In genomic region chr18:48347756-48348326, GRCh38 we compare ENCODE assay signal across 36 cellular contexts.
"Had no signal": no experiment of that assay in that cellular context is flagged by ENCODE, and none has a peak within 500 bp of the region (broad histone marks: within the 10 kb centered on the region; RNA-seq: fewer than 3 reads in every experiment).

No MANE protein-coding gene starts in this region.

- H3K4me3 Mint-ChIP-seq: activated CD4-positive, alpha-beta memory T cell treated with anti-CD3 and anti-CD28 coated beads, Interleukin-2, amount 10 ng/mL, durations not matched to agents 7 days and 5 days; activated CD8-positive, alpha-beta memory T cell treated with anti-CD3 and anti-CD28 coated beads, Interleukin-2, amount 10 ng/mL, durations not matched to agents 7 days and 5 days; activated naive CD8-positive, alpha-beta T cell treated with anti-CD3 and anti-CD28 coated beads for 36 hours had no signal

- H3K9me3 ChIP-seq: ascending aorta, Peyer's patch had no signal

- H3K27ac ChIP-seq: ascending aorta, Peyer's patch, RWPE1, WERI-Rb-1 had no signal

- H3K27me3 ChIP-seq: ascending aorta, Peyer's patch had no signal

- DNase-seq: activated CD4-positive, alpha-beta memory T cell treated with anti-CD3 and anti-CD28 coated beads, Interleukin-2, amount 10 ng/mL, durations not matched to agents 7 days and 5 days; activated CD4-positive, alpha-beta T cell treated with anti-CD3 and anti-CD28 coated beads for 1 hour; activated CD4-positive, alpha-beta T cell treated with anti-CD3 and anti-CD28 coated beads for 48 hours; activated CD4-positive, CD25-positive, alpha-beta regulatory T cell; activated CD8-positive, alpha-beta memory T cell treated with anti-CD3 and anti-CD28 coated beads for 24 hours; activated CD8-positive, alpha-beta memory T cell treated with anti-CD3 and anti-CD28 coated beads, Interleukin-2, amount 10 ng/mL, durations not matched to agents 7 days and 5 days; activated CD8-positive, alpha-beta memory T cell treated with anti-CD3 and anti-CD28 coated beads, Interleukin-2, amount 50 U/mL, for 48 hours; activated effector memory CD4-positive, alpha-beta T cell treated with Interleukin-2 at 50 U/mL for 16 hours; activated naive CD4-positive, alpha-beta T cell; activated naive CD4-positive, alpha-beta T cell treated with anti-CD3 and anti-CD28 coated beads, Interleukin-2, amount 50 U/mL, for 16 hours; activated naive CD8-positive, alpha-beta T cell treated with anti-CD3 and anti-CD28 coated beads for 36 hours; activated T-cell treated with anti-CD3 and anti-CD28 coated beads, Interleukin-2, amount 50 U/mL, for 48 hours; amygdala; caudate nucleus; cerebellar nuclear complex; Karpas-422; KBM-7; NCI-H1105; NCI-H1417 treated with DMSO at 0.1 percent for 48 hours; NCI-H187 treated with DMSO at 0.1 percent for 48 hours; NCI-H2081; NCI-H2171 treated with DMSO at 0.1 percent for 48 hours; NCI-H2227 treated with DMSO at 0.1 percent for 48 hours; NCI-H446; NCI-H526 treated with DMSO at 0.1 percent for 48 hours; NCI-H82; NK-92 treated with Interleukin-12 subunit alpha and Interleukin-12 subunit beta, amount 100 ng/mL, for 24 hours; PC-3; SW 1271; T-helper 1 cell; T-helper 2 cell; T-helper 9 cell; WERI-Rb-1 had no signal

- H3K27ac Mint-ChIP-seq: activated CD4-positive, alpha-beta memory T cell treated with anti-CD3 and anti-CD28 coated beads, Interleukin-2, amount 10 ng/mL, durations not matched to agents 7 days and 5 days; activated CD8-positive, alpha-beta memory T cell treated with anti-CD3 and anti-CD28 coated beads, Interleukin-2, amount 10 ng/mL, durations not matched to agents 7 days and 5 days; activated naive CD8-positive, alpha-beta T cell treated with anti-CD3 and anti-CD28 coated beads for 36 hours had no signal

- H3K4me1 Mint-ChIP-seq: activated naive CD8-positive, alpha-beta T cell treated with anti-CD3 and anti-CD28 coated beads for 36 hours had no signal

- H3K36me3 ChIP-seq: ascending aorta, Peyer's patch, WERI-Rb-1 had no signal

- H3K4me3 ChIP-seq: ascending aorta, Peyer's patch had no signal

- H3K9me3 Mint-ChIP-seq: activated CD4-positive, alpha-beta memory T cell treated with anti-CD3 and anti-CD28 coated beads, Interleukin-2, amount 10 ng/mL, durations not matched to agents 7 days and 5 days; activated naive CD8-positive, alpha-beta T cell treated with anti-CD3 and anti-CD28 coated beads for 36 hours had no signal

- H3K36me3 Mint-ChIP-seq: activated CD8-positive, alpha-beta memory T cell treated with anti-CD3 and anti-CD28 coated beads, Interleukin-2, amount 10 ng/mL, durations not matched to agents 7 days and 5 days; activated naive CD8-positive, alpha-beta T cell treated with anti-CD3 and anti-CD28 coated beads for 36 hours had no signal
